ENCODE assay signal across 11 cellular contexts in the genomic region with DNA sequence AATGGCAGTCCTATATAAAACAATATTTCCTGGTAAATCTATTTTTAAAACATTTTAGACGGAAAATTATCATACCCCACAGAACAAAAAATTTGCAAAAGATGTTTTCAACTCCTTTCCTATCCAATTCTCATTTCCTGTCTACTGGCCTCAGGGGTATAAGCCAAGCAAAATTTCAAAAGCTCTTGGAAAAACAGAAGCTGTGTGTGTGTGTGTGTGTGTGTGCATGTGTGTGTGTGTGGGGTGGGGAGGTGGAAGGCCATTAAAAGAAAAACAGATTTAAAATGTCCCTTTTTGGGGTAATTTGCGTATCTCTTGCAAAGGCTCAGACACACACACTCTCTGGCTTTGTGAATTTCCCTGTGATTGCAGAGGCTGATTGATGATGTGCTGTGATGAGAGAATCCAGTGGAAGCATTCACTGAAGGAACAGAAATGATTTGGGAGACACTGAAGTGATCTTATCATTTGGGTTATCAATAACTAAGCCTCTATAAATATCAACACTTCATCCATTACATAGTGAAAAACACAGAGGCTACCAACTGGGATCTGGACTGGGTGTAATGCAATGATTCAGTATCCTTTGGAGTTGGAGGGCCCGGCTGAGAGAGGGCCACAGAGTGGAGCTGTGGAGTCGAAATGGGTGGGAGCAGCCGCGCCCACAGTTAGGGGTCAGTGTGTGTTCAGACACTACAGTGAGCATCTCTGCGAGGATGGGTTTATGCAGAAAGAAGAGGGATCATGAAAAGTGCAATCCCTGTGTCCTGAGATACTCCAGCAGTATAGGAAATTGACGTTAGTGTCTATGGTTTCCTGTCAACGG.
DNase-seq lines count a peak whose midpoint lies in the region; ATAC-seq, FAIRE-seq and TF ChIP-seq lines count a peak whose summit lies in the region.
"Had no signal": no experiment of that assay in that cellular context is flagged by ENCODE, and none has a peak within 500 bp of the region (broad histone marks: within the 10 kb centered on the region; RNA-seq: fewer than 3 reads in every experiment).

No MANE protein-coding gene starts in this region.

- H3K27ac Mint-ChIP-seq in stimulated activated naive CD8-positive, alpha-beta T cell treated with anti-CD3 and anti-CD28 coated beads, Interleukin-15, Interleukin-2, amounts not matched to agents 100 ng/mL and 50 ng/mL, for 24 hours, result peak overlapping the region; percentile 12
- H3K27ac Mint-ChIP-seq in stimulated activated naive CD8-positive, alpha-beta T cell treated with anti-CD3 and anti-CD28 coated beads, Interleukin-15, amount 100 ng/mL, for 72 hours, result no peak overlapping the region
- H3K27ac Mint-ChIP-seq in astrocyte (ENCODE audit: unreplicated experiment) (no peak overlapping the region), natural killer cell (no peak overlapping the region)

- no peak for ATAC-seq in stimulated activated naive CD8-positive, alpha-beta T cell treated with anti-CD3 and anti-CD28 coated beads, Interleukin-15, amount 100 ng/mL, for 72 hours
- ATAC-seq in GM18861 (IDR thresholded peaks at IDR 0.05; ENCODE audit: unreplicated experiment), result no peak
- ATAC-seq in natural killer cell, result no peak

- no peak overlapping the region for H3K9ac ChIP-seq in astrocyte (ENCODE audit: low read length)

- DNase-seq in stimulated activated naive CD8-positive, alpha-beta T cell treated with anti-CD3 and anti-CD28 coated beads, Interleukin-15, amount 100 ng/mL, for 72 hours, result no peak
- DNase-seq in astrocyte (ENCODE audit: low read depth), result no peak
- DNase-seq in hepatic stellate cell (ENCODE audit: low spot score), result peak; percentile 5
- no peak for DNase-seq in natural killer cell
- no peak for DNase-seq in NCI-H226
- DNase-seq in NCI-H526 treated with DMSO at 0.1 percent for 48 hours (lab: John Stamatoyannopoulos, UW), result no peak
- DNase-seq: kidney glomerular epithelial cell, NCI-H1436 treated with DMSO at 0.1 percent for 48 hours, spleen had no signal

- no peaks in the 10 kb centered on the region for H3K9me3 Mint-ChIP-seq in stimulated activated naive CD8-positive, alpha-beta T cell treated with anti-CD3 and anti-CD28 coated beads, Interleukin-15, Interleukin-2, amounts not matched to agents 100 ng/mL and 50 ng/mL, for 24 hours
- H3K9me3 Mint-ChIP-seq in stimulated activated naive CD8-positive, alpha-beta T cell treated with anti-CD3 and anti-CD28 coated beads, Interleukin-15, amount 100 ng/mL, for 72 hours, result no peaks in the 10 kb centered on the region
- H3K9me3 Mint-ChIP-seq in astrocyte (ENCODE audit: unreplicated experiment) (peaks cover 3% of the 10 kb centered on the region), natural killer cell (no peaks in the 10 kb centered on the region)

- intact Hi-C loops in natural killer cell (cut with micrococcal nuclease), result no loop called here

- TF ChIP-seq CTCF in astrocyte (IDR thresholded peaks at IDR 0.05; ENCODE audit: insufficient read depth, low read depth, low read length), result peak; percentile 23
- no peak for TF ChIP-seq CTCF in natural killer cell (IDR thresholded peaks at IDR 0.05)

- no peak overlapping the region for H3K4me3 ChIP-seq in astrocyte (ENCODE audit: insufficient read depth, low read depth, low read length)
- H3K4me3 ChIP-seq: spleen had no signal

- H3K36me3 ChIP-seq in astrocyte (ENCODE audit: insufficient read depth, low read length), result no peaks in the 10 kb centered on the region
- H3K36me3 ChIP-seq: spleen had no signal

- no peaks in the 10 kb centered on the region for H3K4me1 ChIP-seq in astrocyte (ENCODE audit: insufficient read depth, low read length)
- H3K4me1 ChIP-seq: spleen had no signal

- H3K4me3 Mint-ChIP-seq in stimulated activated naive CD8-positive, alpha-beta T cell treated with anti-CD3 and anti-CD28 coated beads, Interleukin-15, Interleukin-2, amounts not matched to agents 100 ng/mL and 50 ng/mL, for 24 hours, result no peak overlapping the region
- H3K4me3 Mint-ChIP-seq in stimulated activated naive CD8-positive, alpha-beta T cell treated with anti-CD3 and anti-CD28 coated beads, Interleukin-15, amount 100 ng/mL, for 72 hours, result no peak overlapping the region
- H3K4me3 Mint-ChIP-seq in astrocyte (ENCODE audit: unreplicated experiment) (no peak overlapping the region), natural killer cell (no peak overlapping the region)

- H3K27ac ChIP-seq in astrocyte (ENCODE audit: low read depth, low read length), result no peak overlapping the region
- H3K27ac ChIP-seq: spleen had no signal

- H3K27me3 Mint-ChIP-seq in stimulated activated naive CD8-positive, alpha-beta T cell treated with anti-CD3 and anti-CD28 coated beads, Interleukin-15, Interleukin-2, amounts not matched to agents 100 ng/mL and 50 ng/mL, for 24 hours, result peaks cover 31% of the 10 kb centered on the region
- H3K27me3 Mint-ChIP-seq in stimulated activated naive CD8-positive, alpha-beta T cell treated with anti-CD3 and anti-CD28 coated beads, Interleukin-15, amount 100 ng/mL, for 72 hours, result peaks cover 40% of the 10 kb centered on the region
- H3K27me3 Mint-ChIP-seq in astrocyte (ENCODE audit: low read depth, unreplicated experiment), result no peaks in the 10 kb centered on the region
- peaks cover 0 to 12% of the 10 kb centered on the region in 2 donors for H3K27me3 Mint-ChIP-seq in natural killer cell (ENCODE audit: low read depth in 2 of 2)

- no peak for FAIRE-seq in astrocyte (lab: Jason Lieb, UNC)

- H4K20me1 ChIP-seq in astrocyte (ENCODE audit: insufficient read depth, low read length), result no peaks in the 10 kb centered on the region

- no peaks in the 10 kb centered on the region for H3K36me3 Mint-ChIP-seq in stimulated activated naive CD8-positive, alpha-beta T cell treated with anti-CD3 and anti-CD28 coated beads, Interleukin-15, Interleukin-2, amounts not matched to agents 100 ng/mL and 50 ng/mL, for 24 hours (ENCODE audit: low read depth)
- no peaks in the 10 kb centered on the region for H3K36me3 Mint-ChIP-seq in astrocyte (ENCODE audit: low read depth, unreplicated experiment)
- no peaks in the 10 kb centered on the region for H3K36me3 Mint-ChIP-seq in natural killer cell

- H3K4me2 ChIP-seq in astrocyte (ENCODE audit: low read length), result no peak overlapping the region

- no peaks in the 10 kb centered on the region for H3K27me3 ChIP-seq in astrocyte (ENCODE audit: insufficient read depth, low read length)

- peaks cover 20% of the 10 kb centered on the region for H3K4me1 Mint-ChIP-seq in stimulated activated naive CD8-positive, alpha-beta T cell treated with anti-CD3 and anti-CD28 coated beads, Interleukin-15, Interleukin-2, amounts not matched to agents 100 ng/mL and 50 ng/mL, for 24 hours (ENCODE audit: low read depth)
- peaks cover 12% of the 10 kb centered on the region for H3K4me1 Mint-ChIP-seq in stimulated activated naive CD8-positive, alpha-beta T cell treated with anti-CD3 and anti-CD28 coated beads, Interleukin-15, amount 100 ng/mL, for 72 hours
- H3K4me1 Mint-ChIP-seq in astrocyte (ENCODE audit: low read depth, unreplicated experiment) (peaks cover 20% of the 10 kb centered on the region), natural killer cell (no peaks in the 10 kb centered on the region)

- no peaks in the 10 kb centered on the region for H3K9me3 ChIP-seq in astrocyte (ENCODE audit: insufficient read depth, low read depth, low read length)
- H3K9me3 ChIP-seq: spleen had no signal

- no peaks in the 10 kb centered on the region for H3K79me2 ChIP-seq in astrocyte (ENCODE audit: insufficient read depth, low read length)

- no peak overlapping the region for H2AFZ ChIP-seq in astrocyte (ENCODE audit: low read depth, low read length)
